13 cellular contexts compared by ENCODE assay signal in the genomic region with DNA sequence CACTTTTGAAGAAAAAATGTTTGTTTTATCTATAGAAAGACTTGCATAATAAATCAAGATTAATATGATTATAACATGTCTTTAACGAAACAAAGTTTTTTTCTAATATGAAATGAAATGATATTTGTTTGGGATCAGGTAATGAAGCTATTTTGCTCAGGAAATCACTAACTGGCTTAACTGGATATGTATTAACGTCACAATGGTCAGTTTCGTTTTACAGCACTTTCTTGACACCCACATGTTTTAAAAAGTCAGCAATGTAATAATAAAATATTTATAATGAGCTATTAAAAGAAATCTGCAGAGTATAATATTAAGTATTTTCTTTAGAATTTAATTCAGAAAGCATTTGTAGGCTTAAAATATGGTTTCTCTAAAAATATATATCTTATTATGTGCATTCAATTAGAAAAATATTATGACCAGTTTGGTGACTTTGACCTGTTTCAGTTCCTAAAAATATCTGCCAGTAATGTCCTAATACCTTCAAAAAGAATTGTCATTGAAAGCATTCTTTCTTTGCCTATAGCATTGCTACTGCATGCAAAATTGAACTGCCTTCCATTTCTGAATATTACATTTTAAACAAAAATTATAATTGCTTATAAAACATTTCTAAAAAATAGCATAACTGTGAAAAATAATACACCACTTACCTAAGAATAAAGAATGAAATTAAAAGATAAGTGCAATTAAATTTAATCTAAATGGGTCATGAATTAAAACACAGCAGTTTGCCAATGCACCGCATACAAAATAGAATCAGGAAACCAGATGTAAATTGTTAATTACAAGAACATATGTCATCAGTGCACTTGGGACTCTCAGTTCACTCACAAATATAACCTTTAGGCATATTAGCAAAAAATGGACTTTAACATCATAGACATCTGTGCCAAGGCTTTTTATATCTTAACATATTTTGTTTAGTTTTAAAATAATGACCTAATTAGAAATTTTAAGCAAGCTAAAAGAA. TPM values are rescaled to one million over a fixed set of nuclear protein-coding genes. Genes with fewer than 3 reads are reported as not detected.
DNase-seq lines count a peak whose midpoint lies in the region; ATAC-seq, FAIRE-seq and TF ChIP-seq lines count a peak whose summit lies in the region.
"Had no signal": no experiment of that assay in that cellular context is flagged by ENCODE, and none has a peak within 500 bp of the region (broad histone marks: within the 10 kb centered on the region; RNA-seq: fewer than 3 reads in every experiment).

No MANE protein-coding gene starts in this region.

- H3K4me1 Mint-ChIP-seq in GM23338: peaks cover 13% of the 10 kb centered on the region; the same call in 2 of the 3 replicates
- H3K4me1 Mint-ChIP-seq: activated naive CD8-positive, alpha-beta T cell treated with anti-CD3 and anti-CD28 coated beads, Interleukin-2, amount 10 ng/mL, durations not matched to agents 7 days and 5 days had no signal

- no peak overlapping the region for H3K27ac ChIP-seq in GM23338 (ENCODE audit: low read depth)
- H3K27ac ChIP-seq: heart left ventricle had no signal

- no peaks in the 10 kb centered on the region for H3K79me2 ChIP-seq in GM23338 (replicated peaks; ENCODE audit: insufficient read depth)

- no peaks in the 10 kb centered on the region for H4K20me1 ChIP-seq in GM23338 (replicated peaks; ENCODE audit: insufficient read depth)

- H3K9me2 ChIP-seq in GM23338 (ENCODE audit: insufficient read depth): peaks cover 4% of the 10 kb centered on the region; the same call in 1 of the 2 replicates

- no peak overlapping the region for H3K27ac Mint-ChIP-seq in GM23338
- H3K27ac Mint-ChIP-seq: activated CD4-positive, alpha-beta memory T cell treated with anti-CD3 and anti-CD28 coated beads for 36 hours; activated naive CD8-positive, alpha-beta T cell treated with anti-CD3 and anti-CD28 coated beads, Interleukin-2, amount 10 ng/mL, durations not matched to agents 7 days and 5 days had no signal

- no peak overlapping the region for H3K4me2 ChIP-seq in GM23338

- H3K4me3 Mint-ChIP-seq in GM23338: no peak overlapping the region
- H3K4me3 Mint-ChIP-seq: activated CD4-positive, alpha-beta memory T cell treated with anti-CD3 and anti-CD28 coated beads for 36 hours; activated naive CD8-positive, alpha-beta T cell treated with anti-CD3 and anti-CD28 coated beads, Interleukin-2, amount 10 ng/mL, durations not matched to agents 7 days and 5 days had no signal

- peaks cover 12% of the 10 kb centered on the region; the same call in 2 of the 3 replicates for H3K36me3 Mint-ChIP-seq in GM23338 (ENCODE audit: low read depth)
- H3K36me3 Mint-ChIP-seq: activated CD4-positive, alpha-beta memory T cell treated with anti-CD3 and anti-CD28 coated beads for 36 hours; activated naive CD8-positive, alpha-beta T cell treated with anti-CD3 and anti-CD28 coated beads, Interleukin-2, amount 10 ng/mL, durations not matched to agents 7 days and 5 days had no signal

- H3K36me3 ChIP-seq in GM23338 (ENCODE audit: insufficient read depth): no peaks in the 10 kb centered on the region
- H3K36me3 ChIP-seq: heart left ventricle had no signal

- no peaks in the 10 kb centered on the region for H3K27me3 ChIP-seq in GM23338 (ENCODE audit: insufficient read depth)
- H3K27me3 ChIP-seq: heart left ventricle had no signal

- H3F3A ChIP-seq in GM23338 (replicated peaks; ENCODE audit: low read depth): no peaks in the 10 kb centered on the region

- 0 out of 2 replicates have a peak, but pooled peaks cover 3% of the 10 kb centered on the region for H3K4me1 ChIP-seq in GM23338 (ENCODE audit: insufficient read depth)
- H3K4me1 ChIP-seq: heart left ventricle had no signal

- H3K9me3 Mint-ChIP-seq in GM23338: peaks cover 27% of the 10 kb centered on the region
- H3K9me3 Mint-ChIP-seq: activated CD4-positive, alpha-beta memory T cell treated with anti-CD3 and anti-CD28 coated beads for 36 hours had no signal

- FAIRE-seq in islet of Langerhans (lab: Jason Lieb, UNC): peak; percentile 70

- TF ChIP-seq CTCF in GM23338 (conservative IDR thresholded peaks at IDR 0.05; ENCODE audit: low read depth in 2 of 2): no peak

- H2AFZ ChIP-seq in GM23338: no peak overlapping the region

- no peak for DNase-seq in T-helper 9 cell
- DNase-seq in NCI-H526 treated with DMSO at 0.1 percent for 48 hours (lab: John Stamatoyannopoulos, UW): no peak
- DNase-seq in GM23338 (ENCODE audit: low spot score): no peak
- DNase-seq: activated CD4-positive, alpha-beta memory T cell treated with anti-CD3 and anti-CD28 coated beads for 36 hours; activated naive CD8-positive, alpha-beta T cell treated with anti-CD3 and anti-CD28 coated beads, Interleukin-2, amount 10 ng/mL, durations not matched to agents 7 days and 5 days; DMS153; heart left ventricle; Kasumi-1; NCI-H510A treated with DMSO at 0.1 percent for 48 hours had no signal

- H3K27me3 Mint-ChIP-seq in GM23338 (ENCODE audit: insufficient read depth, low read depth, poor library complexity): no peaks in the 10 kb centered on the region
- H3K27me3 Mint-ChIP-seq: activated CD4-positive, alpha-beta memory T cell treated with anti-CD3 and anti-CD28 coated beads for 36 hours had no signal

- H3K4me3 ChIP-seq in GM23338: no peak overlapping the region
- H3K4me3 ChIP-seq: heart left ventricle had no signal

- ATAC-seq in GM19035 (IDR thresholded peaks at IDR 0.05; ENCODE audit: unreplicated experiment) (peak; percentile 89), GM21786 (IDR thresholded peaks at IDR 0.05; ENCODE audit: unreplicated experiment) (peak; percentile 89), HG03175 (IDR thresholded peaks at IDR 0.05; ENCODE audit: unreplicated experiment) (peak; percentile 95), GM23338 (no peak)
- ATAC-seq: heart left ventricle had no signal

TF ChIP-seq in GM23338, 12 proteins besides CTCF, POLR2A, EP300 and RAD21 (continues in another document):
- TF ChIP-seq CREB1 (CRISPR knock-in tag; IDR thresholded peaks at IDR 0.05; ENCODE audit: low read depth) (no peak), ZNF331 (CRISPR knock-in tag; IDR thresholded peaks at IDR 0.05; ENCODE audit: low read depth) (no peak), EZH2 (IDR thresholded peaks at IDR 0.05; ENCODE audit: low read depth, unreplicated experiment) (no peak)
- TF ChIP-seq, protein P1, sequence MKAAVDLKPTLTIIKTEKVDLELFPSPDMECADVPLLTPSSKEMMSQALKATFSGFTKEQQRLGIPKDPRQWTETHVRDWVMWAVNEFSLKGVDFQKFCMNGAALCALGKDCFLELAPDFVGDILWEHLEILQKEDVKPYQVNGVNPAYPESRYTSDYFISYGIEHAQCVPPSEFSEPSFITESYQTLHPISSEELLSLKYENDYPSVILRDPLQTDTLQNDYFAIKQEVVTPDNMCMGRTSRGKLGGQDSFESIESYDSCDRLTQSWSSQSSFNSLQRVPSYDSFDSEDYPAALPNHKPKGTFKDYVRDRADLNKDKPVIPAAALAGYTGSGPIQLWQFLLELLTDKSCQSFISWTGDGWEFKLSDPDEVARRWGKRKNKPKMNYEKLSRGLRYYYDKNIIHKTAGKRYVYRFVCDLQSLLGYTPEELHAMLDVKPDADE (IDR thresholded peaks at IDR 0.05): no peak

RNA-seq across cellular contexts. Expression of a gene that starts 31.6 kb away (rescaled TPM):
- 6.7 and 8.7 TPM in 2 replicates for total RNA-seq in GM23338 (2014; rRNA removed; shearing (Covaris generic))
- 1.8 and 2.1 TPM in 2 replicates for polyA plus RNA-seq in GM23338 (2016; fragmentation: Nextera tagmentation; extraction: Ambion mirVana)
